ENCODE assay signal across 11 cellular contexts in the genomic region with DNA sequence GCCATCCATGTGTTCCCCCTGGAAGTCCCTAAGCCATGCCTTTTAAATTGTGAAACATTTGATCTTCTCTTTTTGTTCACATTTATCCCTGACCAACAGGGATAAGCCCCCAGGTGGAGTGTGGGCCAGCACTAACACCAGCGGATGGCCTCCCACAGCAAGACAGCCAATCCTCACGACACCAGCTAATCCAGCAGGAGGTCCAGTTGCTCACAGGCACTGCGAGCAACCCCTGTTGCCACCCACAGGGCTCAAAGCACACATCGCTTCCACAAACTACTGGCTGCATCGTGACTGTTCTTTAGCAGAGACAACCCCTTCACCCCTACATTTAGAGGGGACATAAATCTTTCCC. TPM values are rescaled to one million over a fixed set of nuclear protein-coding genes. Genes with fewer than 3 reads are reported as not detected.
A peak's percentile ranks its signal among the peaks of the same experiment; 100 is the strongest.
DNase-seq lines count a peak whose midpoint lies in the region; ATAC-seq and TF ChIP-seq lines count a peak whose summit lies in the region.
"Had no signal": no experiment of that assay in that cellular context is flagged by ENCODE, and none has a peak within 500 bp of the region (broad histone marks: within the 10 kb centered on the region; RNA-seq: fewer than 3 reads in every experiment).

No MANE protein-coding gene starts in this region.

- ATAC-seq in activated T-cell treated with anti-CD3 and anti-CD28 coated beads, Interleukin-2, amount 50 U/mL, for 72 hours (replicated peaks in 1 of 2): peak in 1 of 2 donors; percentile 22
- peak; percentile 15 for ATAC-seq in stimulated activated naive CD8-positive, alpha-beta T cell treated with anti-CD3 and anti-CD28 coated beads, Interleukin-15, amount 100 ng/mL, for 72 hours

- H3K27ac ChIP-seq in VCaP: peak overlapping the region; percentile 92; the same call in 1 of the 2 replicates
- peak overlapping the region; percentile 13 for H3K27ac ChIP-seq in fibroblast of lung (ENCODE audit: insufficient read depth, low read length)

- H3K36me3 Mint-ChIP-seq in activated T-cell treated with anti-CD3 and anti-CD28 coated beads, Interleukin-2, amount 50 U/mL, for 72 hours (ENCODE audit: insufficient read depth in 2 of 2): peaks cover 16 to 41% of the 10 kb centered on the region in 2 donors

- H3K27me3 ChIP-seq in fibroblast of lung (ENCODE audit: control insufficient read depth, insufficient read depth, low read length): no peaks in the 10 kb centered on the region

- H3K79me2 ChIP-seq in fibroblast of lung (ENCODE audit: control insufficient read depth, insufficient read depth, low read length): peaks cover 35% of the 10 kb centered on the region

- H3K36me3 ChIP-seq in fibroblast of lung (ENCODE audit: control insufficient read depth, insufficient read depth, low read length): peaks cover 19% of the 10 kb centered on the region

- peak overlapping the region in 1 of 4 experiments; percentile 99 for H3K4me3 ChIP-seq in fibroblast of lung (replicated peaks in 1 of 4; ENCODE audit: control extremely low read depth in 1 of 4, insufficient read depth in 1 of 4, low read depth in 3 of 4, low read length in 4 of 4)

- no peaks in the 10 kb centered on the region for H3K9me3 Mint-ChIP-seq in activated T-cell treated with anti-CD3 and anti-CD28 coated beads, Interleukin-2, amount 50 U/mL, for 72 hours
- no peaks in the 10 kb centered on the region for H3K9me3 Mint-ChIP-seq in stimulated activated naive CD8-positive, alpha-beta T cell treated with anti-CD3 and anti-CD28 coated beads, Interleukin-15, amount 100 ng/mL, for 72 hours
- H3K9me3 Mint-ChIP-seq: mesothelial cell of epicardium had no signal

- no peaks in the 10 kb centered on the region for H4K20me1 ChIP-seq in fibroblast of lung (ENCODE audit: control insufficient read depth, extremely low read depth, insufficient read depth, low read length)

- peaks cover 2% of the 10 kb centered on the region for H3K4me1 ChIP-seq in fibroblast of lung (ENCODE audit: control insufficient read depth, extremely low read depth, insufficient read depth, low read length)

- no peak for TF ChIP-seq CTCF in VCaP (conservative IDR thresholded peaks at IDR 0.05)
- TF ChIP-seq CTCF in fibroblast of lung (conservative IDR thresholded peaks at IDR 0.05 in 1 of 2, IDR thresholded peaks at IDR 0.05 in 1 of 2; ENCODE audit: low read depth in 1 of 2, low read length in 2 of 2): no peak

- peak overlapping the region; percentile 88 for H3K27ac Mint-ChIP-seq in activated T-cell treated with anti-CD3 and anti-CD28 coated beads, Interleukin-2, amount 50 U/mL, for 72 hours
- peak overlapping the region; percentile 98 for H3K27ac Mint-ChIP-seq in stimulated activated naive CD8-positive, alpha-beta T cell treated with anti-CD3 and anti-CD28 coated beads, Interleukin-15, amount 100 ng/mL, for 72 hours
- H3K27ac Mint-ChIP-seq: mesothelial cell of epicardium had no signal

- H3K9me3 ChIP-seq in fibroblast of lung (ENCODE audit: control insufficient read depth, insufficient read depth, low read depth, low read length): no peaks in the 10 kb centered on the region

- no peak for DNase-seq in activated T-cell treated with anti-CD3 and anti-CD28 coated beads, Interleukin-2, amount 50 U/mL, for 72 hours
- DNase-seq in activated T-cell treated with anti-CD3 and anti-CD28 coated beads, Interleukin-2, amount 50 U/mL, for 1 hour: no peak
- DNase-seq in fibroblast of lung (ENCODE audit: low read depth in 2 of 2): no peak
- DNase-seq in stimulated activated naive CD8-positive, alpha-beta T cell treated with anti-CD3 and anti-CD28 coated beads, Interleukin-15, amount 100 ng/mL, for 72 hours: no peak
- DNase-seq in stimulated activated CD4-positive, alpha-beta T cell treated with anti-CD3 and anti-CD28 coated beads, Interleukin-4, amount 100 ng/mL, for 1 hour: no peak
- no peak for DNase-seq in NCI-H2081 (lab: John Stamatoyannopoulos, UW)
- DNase-seq in CD1c-positive myeloid dendritic cell (ENCODE audit: extremely low spot score): no peak
- DNase-seq: hippocampal formation, NCI-H187 treated with DMSO at 0.1 percent for 48 hours had no signal

- no peak overlapping the region for H3K9ac ChIP-seq in fibroblast of lung (ENCODE audit: insufficient read depth, low read length)

- H3K27me3 Mint-ChIP-seq in activated T-cell treated with anti-CD3 and anti-CD28 coated beads, Interleukin-2, amount 50 U/mL, for 72 hours (ENCODE audit: low read depth): no peaks in the 10 kb centered on the region
- no peaks in the 10 kb centered on the region for H3K27me3 Mint-ChIP-seq in stimulated activated naive CD8-positive, alpha-beta T cell treated with anti-CD3 and anti-CD28 coated beads, Interleukin-15, amount 100 ng/mL, for 72 hours

- peaks cover 59% of the 10 kb centered on the region for H3K4me1 Mint-ChIP-seq in activated T-cell treated with anti-CD3 and anti-CD28 coated beads, Interleukin-2, amount 50 U/mL, for 72 hours (ENCODE audit: low read depth)
- H3K4me1 Mint-ChIP-seq in stimulated activated naive CD8-positive, alpha-beta T cell treated with anti-CD3 and anti-CD28 coated beads, Interleukin-15, amount 100 ng/mL, for 72 hours: peaks cover 58% of the 10 kb centered on the region

- no peak overlapping the region for H3K4me2 ChIP-seq in fibroblast of lung (ENCODE audit: extremely low read depth, insufficient read depth, low read length)

- H3K4me3 Mint-ChIP-seq in activated T-cell treated with anti-CD3 and anti-CD28 coated beads, Interleukin-2, amount 50 U/mL, for 72 hours: peak overlapping the region; percentile 89 to 95
- H3K4me3 Mint-ChIP-seq in stimulated activated naive CD8-positive, alpha-beta T cell treated with anti-CD3 and anti-CD28 coated beads, Interleukin-15, amount 100 ng/mL, for 72 hours: peak overlapping the region; percentile 94 to 100

- no peak overlapping the region for H2AFZ ChIP-seq in fibroblast of lung (ENCODE audit: low read length)

RNA-seq across cellular contexts. Expression of a gene that starts 2.0 kb away (rescaled TPM):
- total RNA-seq in activated T-cell treated with anti-CD3 and anti-CD28 coated beads, Interleukin-2, amount 50 U/mL, for 72 hours: 100 to 1,000 TPM; 139 to 147 TPM
- total RNA-seq in fibroblast of lung: 26.5 and 38.3 TPM in 2 replicates
- 26.8 and 28.2 TPM in 2 replicates for polyA plus RNA-seq in fibroblast of lung
- polyA plus RNA-seq in fibroblast of lung (2012): 33.6 and 41.3 TPM in 2 replicates
- 70.5 and 77.2 TPM in 2 replicates for polyA minus RNA-seq in fibroblast of lung (ENCODE audit: low replicate concordance)

RNA-seq across cellular contexts. Expression of a gene that starts 2.6 kb away (rescaled TPM):
- total RNA-seq in activated T-cell treated with anti-CD3 and anti-CD28 coated beads, Interleukin-2, amount 50 U/mL, for 72 hours: 10 to 100 TPM; 30.7 to 33.5 TPM
- 11.3 and 13.4 TPM in 2 replicates for total RNA-seq in fibroblast of lung
- 12.1 and 12.9 TPM in 2 replicates for polyA plus RNA-seq in fibroblast of lung
- 10.2 and 10.3 TPM in 2 replicates for polyA plus RNA-seq in fibroblast of lung (2012)
- 56.7 and 83.1 TPM in 2 replicates for polyA minus RNA-seq in fibroblast of lung (ENCODE audit: low replicate concordance)

RNA-seq across cellular contexts. Expression of a gene that starts 30.7 kb away (rescaled TPM):
- total RNA-seq in activated T-cell treated with anti-CD3 and anti-CD28 coated beads, Interleukin-2, amount 50 U/mL, for 72 hours: 1 to 10 TPM; 7.2 to 8.9 TPM
- total RNA-seq in fibroblast of lung: 608 and 824 TPM in 2 replicates
- polyA plus RNA-seq in fibroblast of lung: 1,148 and 4,435 TPM in 2 replicates
- 941 and 3,722 TPM in 2 replicates for polyA plus RNA-seq in fibroblast of lung (2012)
- polyA minus RNA-seq in fibroblast of lung (ENCODE audit: low replicate concordance): 269 and 1,364 TPM in 2 replicates

RNA-seq across cellular contexts. Expression of a gene that starts 51.4 kb away (rescaled TPM):
- 10 to 100 TPM; 32.0 to 40.3 TPM for total RNA-seq in activated T-cell treated with anti-CD3 and anti-CD28 coated beads, Interleukin-2, amount 50 U/mL, for 72 hours
- 10.3 and 23.5 TPM in 2 replicates for total RNA-seq in fibroblast of lung
- 24.3 and 27.2 TPM in 2 replicates for polyA plus RNA-seq in fibroblast of lung
- 32.9 and 42.1 TPM in 2 replicates for polyA plus RNA-seq in fibroblast of lung (2012)
- 219 and 284 TPM in 2 replicates for polyA minus RNA-seq in fibroblast of lung (ENCODE audit: low replicate concordance)

Comparison
In these comparisons a context has a peak if more than half of its experiments do, and no peak if none do; other contexts are left out.
1. RNA of a gene that starts 30.7 kb away (total RNA-seq): 608 to 824 TPM in fibroblast of lung; 7.2 to 8.9 TPM in activated T-cell treated with anti-CD3 and anti-CD28 coated beads, Interleukin-2, amount 50 U/mL, for 72 hours; every median in the first group is over 10 times any median in the second.